ENCODE assay signal across 9 cellular contexts in the genomic region with DNA sequence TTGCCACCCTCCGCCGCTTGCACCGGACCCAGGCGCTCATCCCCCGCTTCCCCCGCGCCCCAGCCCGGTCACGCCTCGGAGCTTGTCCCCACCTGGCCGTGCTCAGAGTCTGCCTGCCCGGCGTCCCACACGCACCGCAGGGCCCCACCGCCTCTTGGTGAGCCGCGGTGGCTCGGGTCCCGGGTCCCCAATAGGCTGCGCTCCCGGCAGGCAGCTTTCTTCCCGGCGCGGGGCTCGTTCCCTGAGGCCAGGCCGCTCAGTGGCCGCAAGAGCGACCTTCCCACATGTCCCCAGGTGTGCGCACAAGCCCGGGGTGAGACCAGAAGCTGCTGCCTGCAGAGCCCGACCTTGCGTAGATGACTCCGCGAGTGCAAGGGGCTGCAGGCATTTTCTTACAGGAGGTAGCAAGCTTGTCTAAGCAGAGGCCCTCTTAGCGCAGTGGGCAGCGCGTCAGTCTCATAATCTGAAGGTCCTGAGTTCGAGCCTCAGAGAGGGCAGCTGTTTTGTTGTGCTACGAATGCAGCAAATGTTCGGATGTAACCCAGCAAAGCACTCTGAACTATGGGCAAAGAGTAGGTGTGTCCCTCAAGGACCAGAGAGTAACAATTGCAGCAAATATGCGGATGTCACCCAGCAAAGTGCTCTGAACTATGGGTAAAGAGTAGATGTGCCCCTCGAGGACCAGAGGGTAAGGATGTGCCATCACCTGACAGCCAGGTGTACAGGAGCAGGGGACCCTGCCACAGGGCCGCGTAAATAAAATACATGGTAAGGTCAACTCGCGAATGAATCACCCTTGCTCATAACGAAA. TPM values are rescaled to one million over a fixed set of nuclear protein-coding genes. Genes with fewer than 3 reads are reported as not detected.
DNase-seq lines count a peak whose midpoint lies in the region; ATAC-seq and TF ChIP-seq lines count a peak whose summit lies in the region.
"Had no signal": no experiment of that assay in that cellular context is flagged by ENCODE, and none has a peak within 500 bp of the region (broad histone marks: within the 10 kb centered on the region; RNA-seq: fewer than 3 reads in every experiment).

No MANE protein-coding gene starts in this region.

- BruUV-seq in mammary epithelial cell (replicated peaks; lab: Mats Ljungman, UMichigan) = TSS peak; percentile 99

- no peaks in the 10 kb centered on the region for H3K36me3 ChIP-seq in mammary epithelial cell (ENCODE audit: insufficient read depth, low read length)
- H3K36me3 ChIP-seq in mesenchymal stem cell (ENCODE audit: control insufficient read depth in 1 of 2, insufficient read depth in 2 of 2, low read depth in 1 of 2, low read length in 2 of 2) = no peaks in the 10 kb centered on the region
- no peaks in the 10 kb centered on the region for H3K36me3 ChIP-seq in SJCRH30

- H4K8ac ChIP-seq in mesenchymal stem cell (ENCODE audit: low read length) = no peak overlapping the region

- H3K9ac ChIP-seq in mammary epithelial cell (ENCODE audit: insufficient read depth, low read length) = no peak overlapping the region
- H3K9ac ChIP-seq in mesenchymal stem cell (ENCODE audit: low read length) = no peak overlapping the region

- H4K20me1 ChIP-seq in mammary epithelial cell (ENCODE audit: insufficient read depth, low read length) = no peaks in the 10 kb centered on the region

- DNase-seq in EL (peak; percentile 89), HCEC 1CT (peak; percentile 38), NCI-H460 (ENCODE audit: extremely low read depth, low read depth) (peak; percentile 78), mammary epithelial cell (peak; percentile 99), mesenchymal stem cell (peak; percentile 86), SJCRH30 (no peak)

- no peak overlapping the region for H2BK5ac ChIP-seq in mesenchymal stem cell (ENCODE audit: low read depth, low read length, poor library complexity, severe bottlenecking)

- in situ Hi-C loops in mammary epithelial cell (cut with MboI; ENCODE audit: low sequenced_read_pairs in 2 of 2) = no loop called here

- no peak for ATAC-seq in GM19035 (IDR thresholded peaks at IDR 0.05; ENCODE audit: unreplicated experiment)
- no peak for ATAC-seq in GM18858 (IDR thresholded peaks at IDR 0.05; ENCODE audit: unreplicated experiment)

- no peak overlapping the region for H2BK120ac ChIP-seq in mesenchymal stem cell (ENCODE audit: low read depth, low read length)

- H2AFZ ChIP-seq in mammary epithelial cell (ENCODE audit: low read depth, low read length) (peak overlapping the region; percentile 94), mesenchymal stem cell (ENCODE audit: low read depth, low read length) (no peak overlapping the region)

- peaks cover 7% of the 10 kb centered on the region for H3K4me1 ChIP-seq in mammary epithelial cell (ENCODE audit: insufficient read depth, low read length)
- H3K4me1 ChIP-seq in mesenchymal stem cell (ENCODE audit: control insufficient read depth, insufficient read depth, low read depth, low read length) = peaks cover 7% of the 10 kb centered on the region
- no peaks in the 10 kb centered on the region for H3K4me1 ChIP-seq in SJCRH30

- H4K91ac ChIP-seq in mesenchymal stem cell (ENCODE audit: low read length) = no peak overlapping the region

- H3K4me3 ChIP-seq in mammary epithelial cell (replicated peaks in 1 of 3; ENCODE audit: insufficient read depth in 1 of 3, low read depth in 2 of 3, low read length in 3 of 3) = peak overlapping the region; percentile 36 to 59 (median 48)
- H3K4me3 ChIP-seq in mesenchymal stem cell (ENCODE audit: insufficient read depth in 1 of 2, low read depth in 1 of 2, low read length in 2 of 2) = peak overlapping the region; percentile 27 to 66
- no peak overlapping the region for H3K4me3 ChIP-seq in SJCRH30

- H3K4me2 ChIP-seq in mammary epithelial cell (ENCODE audit: insufficient read depth, low read depth, low read length) = peak overlapping the region; percentile 90
- H3K4me2 ChIP-seq in mesenchymal stem cell (ENCODE audit: low read length, poor library complexity, severe bottlenecking) = peak overlapping the region; percentile 32

- H3K4ac ChIP-seq in mesenchymal stem cell (ENCODE audit: low read depth in 1 of 2, low read length in 2 of 2) = no peak overlapping the region

- H3K18ac ChIP-seq in mesenchymal stem cell (ENCODE audit: low read depth in 1 of 2, low read length in 2 of 2) = no peak overlapping the region

- H3K79me1 ChIP-seq in mesenchymal stem cell (replicated peaks; ENCODE audit: low read length, poor library complexity, severe bottlenecking) = no peaks in the 10 kb centered on the region

- no peak overlapping the region for H3K27ac ChIP-seq in mammary epithelial cell (ENCODE audit: insufficient read depth, low read depth, low read length)
- no peak overlapping the region for H3K27ac ChIP-seq in mesenchymal stem cell (ENCODE audit: low read length, poor library complexity, severe bottlenecking)
- H3K27ac ChIP-seq in SJCRH30 = no peak overlapping the region
- H3K27ac ChIP-seq: VCaP had no signal

- H2AK5ac ChIP-seq in mesenchymal stem cell (ENCODE audit: low read length, severe bottlenecking) = no peak overlapping the region

- no peak overlapping the region for H3K14ac ChIP-seq in mesenchymal stem cell (ENCODE audit: low read length in 2 of 2)

- dilution Hi-C loops in mammary epithelial cell (cut with HindIII; ENCODE audit: low sequenced_read_pairs) = no loop called here

- H3K23ac ChIP-seq in mesenchymal stem cell (ENCODE audit: low read length in 2 of 2) = no peak overlapping the region

- H3K27me3 ChIP-seq in mammary epithelial cell (ENCODE audit: insufficient read depth, low read length) = no peaks in the 10 kb centered on the region
- H3K27me3 ChIP-seq in mesenchymal stem cell (ENCODE audit: control insufficient read depth in 1 of 2, insufficient read depth in 1 of 2, low read length in 2 of 2) = peaks cover 33% of the 10 kb centered on the region in 2 experiments
- H3K27me3 ChIP-seq in SJCRH30 = no peaks in the 10 kb centered on the region

- H3K79me2 ChIP-seq in mammary epithelial cell (ENCODE audit: insufficient read depth, low read length) = no peaks in the 10 kb centered on the region

- intact Hi-C loops in mammary epithelial cell (cut with micrococcal nuclease) = loop anchor here (2.0 kb wide), 1 partner anchor 37 kb away; a partner anchor contains a TSS

- no peak for TF ChIP-seq CTCF in mammary epithelial cell (conservative IDR thresholded peaks at IDR 0.05 in 1 of 2, IDR thresholded peaks at IDR 0.05 in 1 of 2; ENCODE audit: extremely low read depth in 1 of 2, insufficient read depth in 1 of 2, low read depth in 1 of 2, low read length in 2 of 2)

- H2BK12ac ChIP-seq in mesenchymal stem cell (ENCODE audit: low read length in 2 of 2) = no peak overlapping the region

- H3K9me3 ChIP-seq in mammary epithelial cell (replicated peaks; ENCODE audit: insufficient read depth, low read length) (no peaks in the 10 kb centered on the region), mesenchymal stem cell (ENCODE audit: control insufficient read depth, low read length) (no peaks in the 10 kb centered on the region), SJCRH30 (replicated peaks) (no peaks in the 10 kb centered on the region)

- WGBS in mammary epithelial cell (ENCODE audit: low coverage, missing lambda C conversion rate) = 4% methylated on average over 36 of the region's 48 CpGs
- 1% methylated on average over 48 of the region's 48 CpGs for WGBS in mesenchymal stem cell

- CTCF ChIA-PET in mammary epithelial cell (lab: Charles Lee; ENCODE audit: low non-redundant PET) = no interaction called here

- H2BK15ac ChIP-seq in mesenchymal stem cell (ENCODE audit: low read depth, poor library complexity, severe bottlenecking) = no peak overlapping the region

RNA-seq across cellular contexts. Expression of a gene that starts 15.6 kb away (rescaled TPM):
- not detected in 2 replicates for total RNA-seq in NCI-H460 (2014; rRNA removed; shearing (Covaris generic))
- polyA plus RNA-seq in NCI-H460 (2014; cell fraction: nucleus; rRNA removed) = not detected in 2 replicates
- total RNA-seq in mammary epithelial cell = not detected
- not detected for polyA plus RNA-seq in mammary epithelial cell
- not detected for polyA minus RNA-seq in mammary epithelial cell
- not detected for polyA plus RNA-seq in mesenchymal stem cell (2013, experiment 1 of 2)
- polyA plus RNA-seq in mesenchymal stem cell (2013, experiment 2 of 2) = not detected
- total RNA-seq in SJCRH30 (2014; rRNA removed; shearing (Covaris generic)) = not detected in 2 replicates

RNA-seq across cellular contexts. Expression of a gene that starts 35.8 kb away (rescaled TPM):
- total RNA-seq in NCI-H460 (2014; rRNA removed; shearing (Covaris generic)) = 9.1 and 9.3 TPM in 2 replicates
- polyA plus RNA-seq in NCI-H460 (2014; cell fraction: nucleus; rRNA removed) = 12.0 and 12.4 TPM in 2 replicates
- 10 to 100 TPM in 1 of 2 donors, 1 to 10 TPM in 1; 6.2 to 16.2 TPM for total RNA-seq in mammary epithelial cell
- polyA plus RNA-seq in mammary epithelial cell = 3.8 TPM
- polyA minus RNA-seq in mammary epithelial cell = 1.5 TPM
- polyA plus RNA-seq in mesenchymal stem cell (2013, experiment 1 of 2) = 6.0 TPM
- polyA plus RNA-seq in mesenchymal stem cell (2013, experiment 2 of 2) = 6.4 TPM
- 4.4 and 6.2 TPM in 2 replicates for total RNA-seq in SJCRH30 (2014; rRNA removed; shearing (Covaris generic))

Comparison
In these comparisons a context has a peak if more than half of its experiments do, and no peak if none do; other contexts are left out.
1. DNase-seq: peak in EL (single experiment), HCEC 1CT (single experiment), NCI-H460 (single experiment), mammary epithelial cell (single experiment) and mesenchymal stem cell (single experiment); none in SJCRH30 (0 of 2).